8 cellular contexts compared by ENCODE assay signal in the genomic region with DNA sequence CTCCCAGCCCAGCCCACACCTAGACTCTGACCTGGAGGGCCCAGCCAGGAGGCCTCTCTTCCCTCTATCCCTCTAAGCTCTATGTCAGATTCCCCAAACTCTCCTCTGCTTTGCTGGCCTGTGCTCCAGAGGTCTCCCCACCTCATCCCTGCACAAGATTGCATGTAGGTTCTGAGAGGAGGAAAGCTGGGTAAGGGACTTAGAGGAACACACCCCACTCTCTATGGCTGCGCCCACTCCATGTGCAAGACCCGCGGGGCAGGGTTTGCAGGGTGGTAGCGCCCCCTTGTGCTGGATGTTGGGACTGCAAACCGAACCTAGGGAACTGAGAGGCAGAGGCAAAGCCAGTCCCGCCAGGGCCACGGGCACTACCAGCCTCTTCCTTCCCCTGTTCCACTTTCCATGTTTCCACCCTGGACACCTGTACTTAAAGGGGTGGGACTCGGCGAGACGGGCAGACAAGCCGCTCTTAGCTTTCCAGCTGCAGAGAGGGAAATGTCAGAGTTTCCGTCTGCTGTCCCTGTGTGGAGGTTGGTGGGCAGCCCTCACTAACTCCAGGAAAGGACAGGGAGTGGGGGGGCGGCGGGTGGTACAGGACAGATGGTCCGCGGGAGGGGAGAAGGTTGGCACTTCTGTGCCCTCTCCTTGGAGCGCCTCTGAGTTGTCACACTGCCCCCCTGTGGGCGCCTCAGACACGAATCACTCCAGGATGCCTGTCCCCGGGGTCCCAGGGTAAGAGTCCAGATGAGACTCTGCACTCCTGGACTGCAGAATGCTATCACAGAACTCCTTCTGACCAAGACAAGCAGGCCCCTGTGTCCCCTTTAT. TPM values are rescaled to one million over a fixed set of nuclear protein-coding genes. Genes with fewer than 3 reads are reported as not detected.
DNase-seq lines count a peak whose midpoint lies in the region; ATAC-seq and TF ChIP-seq lines count a peak whose summit lies in the region.

No MANE protein-coding gene starts in this region.

- H3K4me3 Mint-ChIP-seq in central memory CD8-positive, alpha-beta T cell = peak overlapping the region; percentile 79

- peak overlapping the region; percentile 23 for H3K4me3 ChIP-seq in kidney epithelial cell (ENCODE audit: low read depth, low read length)

- H3K9me3 Mint-ChIP-seq in central memory CD8-positive, alpha-beta T cell = no peaks in the 10 kb centered on the region

- peaks cover 48% of the 10 kb centered on the region for H3K27me3 Mint-ChIP-seq in central memory CD8-positive, alpha-beta T cell

- H3K27ac Mint-ChIP-seq in central memory CD8-positive, alpha-beta T cell (ENCODE audit: low read depth) = no peak overlapping the region

- peak; percentile 68 for ATAC-seq in HG02970 (IDR thresholded peaks at IDR 0.05; ENCODE audit: low FRiP score, unreplicated experiment)
- peak; percentile 90 for ATAC-seq in central memory CD8-positive, alpha-beta T cell (replicated peaks; ENCODE audit: extremely low read depth, poor library complexity, severe bottlenecking)

- peak; percentile 98 for TF ChIP-seq CTCF in GM13976 (IDR thresholded peaks at IDR 0.05; ENCODE audit: borderline replicate concordance, control extremely low read depth, extremely low read depth, insufficient read depth, missing control alignments)
- peak; percentile 94 for TF ChIP-seq CTCF in kidney epithelial cell (IDR thresholded peaks at IDR 0.05; ENCODE audit: insufficient read depth, low read length, poor library complexity, severe bottlenecking)

- H3K4me1 Mint-ChIP-seq in central memory CD8-positive, alpha-beta T cell = peaks cover 20% of the 10 kb centered on the region

- DNase-seq in GM13976 (ENCODE audit: low spot score) = peak; percentile 88
- peak; percentile 70 for DNase-seq in NCI-H226
- peak; percentile 97 for DNase-seq in activated CD4-positive, CD25-positive, alpha-beta regulatory T cell treated with anti-CD3 and anti-CD28 coated beads, Interleukin-2, amount 50 U/mL, for 72 hours
- DNase-seq in central memory CD8-positive, alpha-beta T cell (ENCODE audit: low spot score in 2 of 2) = peak; percentile 81 to 98
- no peak for DNase-seq in kidney epithelial cell (ENCODE audit: low read depth)
- peak; percentile 86 to 99 (median 89) for DNase-seq in stimulated activated CD4-positive, alpha-beta T cell treated with anti-CD3 and anti-CD28 coated beads, Interleukin-12 subunit alpha, Interleukin-12 subunit beta, amount 100 ng/mL, for 48 hours (ENCODE audit: low read depth in 2 of 3, low spot score in 1 of 3)
- DNase-seq in SKM-1 treated with dmso at 0.1 percent for 144 hours (lab: John Stamatoyannopoulos, UW; ENCODE audit: unreplicated experiment) = no peak

- H3K36me3 ChIP-seq in kidney epithelial cell (ENCODE audit: control insufficient read depth, insufficient read depth, low read length) = no peaks in the 10 kb centered on the region

- H3K27me3 ChIP-seq in kidney epithelial cell (ENCODE audit: control insufficient read depth, insufficient read depth, low read length) = no peaks in the 10 kb centered on the region

- in situ Hi-C loops in GM13976 (cut with MboI; ENCODE audit: low sequenced_read_pairs, unreplicated experiment) = loop anchor here (5.0 to 10.0 kb wide), 3 partner anchors 76 to 468 kb away; no protein-coding TSS in a partner anchor

- H3K36me3 Mint-ChIP-seq in central memory CD8-positive, alpha-beta T cell (ENCODE audit: insufficient read depth) = peaks cover 2% of the 10 kb centered on the region

RNA-seq across cellular contexts. Expression of gene MMP14, which starts 16.8 kb away (rescaled TPM):
- 650 and 669 TPM in 2 replicates for total RNA-seq in kidney epithelial cell

RNA-seq across cellular contexts. Expression of gene LRP10, which starts 18.4 kb away (rescaled TPM):
- 124 and 150 TPM in 2 replicates for total RNA-seq in kidney epithelial cell

RNA-seq across cellular contexts. Expression of gene MRPL52, which starts 23.5 kb away (rescaled TPM):
- 102 and 362 TPM in 2 replicates for total RNA-seq in kidney epithelial cell

RNA-seq across cellular contexts. Expression of gene REM2, which starts 29.9 kb away (rescaled TPM):
- 0.48 and 1.2 TPM in 2 replicates for total RNA-seq in kidney epithelial cell

RNA-seq across cellular contexts. Expression of gene SLC7A7, which starts 37.9 kb away (rescaled TPM):
- 6.8 and 10.0 TPM in 2 replicates for total RNA-seq in kidney epithelial cell

Comparison
In these comparisons a context has a peak if more than half of its experiments do, and no peak if none do; other contexts are left out.
1. DNase-seq: peak in GM13976 (single experiment), NCI-H226 (single experiment), activated CD4-positive, CD25-positive, alpha-beta regulatory T cell treated with anti-CD3 and anti-CD28 coated beads, Interleukin-2, amount 50 U/mL, for 72 hours (single experiment), central memory CD8-positive, alpha-beta T cell (2 of 2) and stimulated activated CD4-positive, alpha-beta T cell treated with anti-CD3 and anti-CD28 coated beads, Interleukin-12 subunit alpha, Interleukin-12 subunit beta, amount 100 ng/mL, for 48 hours (3 of 3); none in kidney epithelial cell (single experiment) and SKM-1 treated with dmso at 0.1 percent for 144 hours (single experiment).